Comparison of ENCODE assay signal across 1 cellular context in genomic region chr17:73147791-73148190, GRCh38. TPM values are rescaled to one million over a fixed set of nuclear protein-coding genes. Genes with fewer than 3 reads are reported as not detected.
"Had no signal": no experiment of that assay in that cellular context is flagged by ENCODE, and none has a peak within 500 bp of the region (broad histone marks: within the 10 kb centered on the region; RNA-seq: fewer than 3 reads in every experiment).

No MANE protein-coding gene starts in this region.

RNA-seq across cellular contexts. Expression of gene SSTR2, which starts 17.0 kb away (rescaled TPM):
- total RNA-seq: PC-9 had no signal
